Comparison of ENCODE assay signal across 22 cellular contexts in the genomic region with DNA sequence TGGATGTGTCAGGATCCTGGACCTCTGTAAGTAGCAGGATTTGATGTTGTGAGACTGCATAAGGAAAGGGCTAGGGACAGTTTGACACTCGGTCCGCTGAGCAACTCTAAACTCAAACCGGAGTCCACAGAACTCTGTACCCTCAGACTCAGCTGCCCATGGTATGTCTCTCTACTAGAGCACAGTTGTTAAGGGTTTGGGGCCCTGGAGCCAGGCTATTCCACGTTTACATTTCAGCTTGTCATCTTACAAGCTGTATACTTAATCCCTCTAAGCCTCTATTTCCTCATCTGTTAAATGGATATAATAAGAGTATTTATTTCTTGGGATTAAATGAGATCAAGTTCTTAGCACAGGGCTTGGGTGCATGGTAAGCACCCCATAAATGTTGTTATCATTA. TPM values are rescaled to one million over a fixed set of nuclear protein-coding genes. Genes with fewer than 3 reads are reported as not detected.
"Had no signal": no experiment of that assay in that cellular context is flagged by ENCODE, and none has a peak within 500 bp of the region (broad histone marks: within the 10 kb centered on the region; RNA-seq: fewer than 3 reads in every experiment).

No MANE protein-coding gene starts in this region.

- H3K27ac ChIP-seq: epithelial cell of prostate, esophagus squamous epithelium, foreskin keratinocyte, neutrophil, psoas muscle, skin epidermis, suprapubic skin, tibial artery had no signal

- H3K4me3 ChIP-seq: esophagus squamous epithelium, lung, psoas muscle, skin epidermis, suprapubic skin, tibial artery had no signal

- DNase-seq: effector memory CD4-positive, alpha-beta T cell; esophagus squamous epithelium; foreskin keratinocyte; left colon; left ventricle myocardium superior; naive thymus-derived CD8-positive, alpha-beta T cell; psoas muscle; retina; stimulated activated CD4-positive, alpha-beta T cell treated with anti-CD3 and anti-CD28 coated beads, Interleukin-12 subunit alpha, Interleukin-12 subunit beta, amount 100 ng/mL, for 4 hours; stimulated activated naive CD8-positive, alpha-beta T cell treated with anti-CD3 and anti-CD28 coated beads, Interleukin-15, Interleukin-2, amounts not matched to agents 100 U/mL and 50 U/mL, for 24 hours; tibial artery had no signal

- H3K4me1 ChIP-seq: foreskin keratinocyte, tibial artery had no signal

- H3K9me3 ChIP-seq: esophagus squamous epithelium, neutrophil, psoas muscle, suprapubic skin, tibial artery had no signal

- H3K36me3 ChIP-seq: esophagus squamous epithelium, neutrophil, suprapubic skin, tibial artery had no signal

- H3K27me3 ChIP-seq: suprapubic skin had no signal

- ATAC-seq: foreskin keratinocyte; left colon; left ventricle myocardium superior; naive thymus-derived CD8-positive, alpha-beta T cell; psoas muscle; sciatic nerve; stimulated activated naive CD8-positive, alpha-beta T cell treated with anti-CD3 and anti-CD28 coated beads, Interleukin-15, Interleukin-2, amounts not matched to agents 100 U/mL and 50 U/mL, for 24 hours had no signal

RNA-seq across cellular contexts. Expression of a gene that starts 27.9 kb away (rescaled TPM):
- total RNA-seq: foreskin keratinocyte; kidney epithelial cell; left colon; left ventricle myocardium superior; lung; mononuclear cell; naive thymus-derived CD8-positive, alpha-beta T cell; osteoblast; psoas muscle; sciatic nerve; suprapubic skin; urinary bladder had no signal
- polyA plus RNA-seq: foreskin keratinocyte; lung; naive thymus-derived CD8-positive, alpha-beta T cell; neural cell; psoas muscle; urinary bladder had no signal

RNA-seq across cellular contexts. Expression of a gene that starts 42.0 kb away (rescaled TPM):
- polyA plus RNA-seq: neural cell had no signal
